ENCODE assay signal across 8 cellular contexts in the genomic region with DNA sequence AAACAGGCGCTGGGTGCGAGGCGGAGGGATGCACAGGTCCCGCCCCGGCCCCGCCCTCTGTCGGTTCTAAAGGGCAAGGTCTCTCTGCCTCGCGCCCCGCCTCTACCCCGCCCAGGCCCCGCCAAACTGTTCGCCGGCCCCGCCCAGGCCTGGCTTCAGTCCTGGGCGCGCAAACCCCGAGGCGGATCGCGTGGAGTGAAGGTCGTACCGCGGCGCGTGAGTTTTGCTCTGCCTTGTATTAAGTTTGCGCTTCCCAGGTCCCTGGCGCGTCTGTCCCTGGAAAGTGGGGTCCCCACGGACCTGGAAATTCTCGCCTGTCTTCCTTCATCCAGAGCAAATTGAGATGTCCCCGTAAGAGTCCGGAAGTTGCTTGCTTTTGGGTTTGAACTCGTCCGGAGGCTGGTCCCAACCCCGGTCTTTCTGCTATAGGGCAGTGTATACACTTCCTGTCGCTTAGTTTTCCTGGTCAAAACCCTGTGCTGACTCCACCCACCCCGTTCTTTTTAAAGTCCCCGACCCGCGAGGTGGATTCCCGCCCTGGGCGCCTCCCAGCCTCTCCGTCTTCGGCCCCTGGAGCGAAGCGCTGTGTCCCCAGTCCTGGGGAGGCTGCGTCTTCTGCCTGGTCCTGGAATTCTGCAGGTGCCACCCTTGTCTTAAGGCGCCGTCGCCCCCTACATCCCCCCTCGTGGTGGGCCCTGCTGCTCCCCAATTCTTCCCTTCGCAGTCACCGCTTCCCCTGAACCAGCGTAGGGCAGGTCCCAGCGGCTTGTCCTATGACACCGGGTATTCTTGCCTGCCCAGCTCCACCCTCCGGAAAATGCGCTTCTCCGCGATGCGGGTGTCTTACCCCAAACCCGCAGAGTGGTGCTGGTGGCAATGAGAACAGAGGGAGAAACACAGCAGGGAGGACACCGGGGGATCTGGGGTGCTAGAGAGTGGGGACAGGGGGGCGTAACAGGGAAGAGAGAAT. TPM values are rescaled to one million over a fixed set of nuclear protein-coding genes. Genes with fewer than 3 reads are reported as not detected.
A peak's percentile ranks its signal among the peaks of the same experiment; 100 is the strongest.
DNase-seq lines count a peak whose midpoint lies in the region; ATAC-seq and TF ChIP-seq lines count a peak whose summit lies in the region.

No MANE protein-coding gene starts in this region.

- peak; percentile 68 for ATAC-seq in HG02938 (IDR thresholded peaks at IDR 0.05; ENCODE audit: unreplicated experiment)
- peak; percentile 98 for ATAC-seq in sciatic nerve
- no peak for ATAC-seq in HG02884 (IDR thresholded peaks at IDR 0.05; ENCODE audit: unreplicated experiment)

- no peak overlapping the region for H3K4me3 Mint-ChIP-seq in Caco-2 (ENCODE audit: unreplicated experiment)

- no TSS peak for BruUV-seq in Caco-2 (replicated peaks; lab: Mats Ljungman, UMichigan)

- POLR2A ChIA-PET in Caco-2 (lab: Charles Lee), result no interaction called here

- no peaks in the 10 kb centered on the region for H3K9me3 ChIP-seq in Caco-2

- no peaks in the 10 kb centered on the region for H3K4me1 ChIP-seq in Caco-2

- H3K27me3 ChIP-seq in Caco-2 (replicated peaks; ENCODE audit: control insufficient read depth, insufficient read depth, low read length), result no peaks in the 10 kb centered on the region

- CTCF ChIA-PET in Caco-2 (lab: Charles Lee), result no interaction called here

- peak; percentile 81 for DNase-seq in GM13976 (ENCODE audit: low spot score)
- DNase-seq in T-helper 2 cell, result peak; percentile 70 to 92 (median 86)
- DNase-seq in astrocyte of the cerebellum (ENCODE audit: low read depth), result peak; percentile 12
- peak in 48 of 51 donors; percentile 3 to 78 (median 42) for DNase-seq in hypothalamus (lab: John Stamatoyannopoulos, UW)
- peak; percentile 90 for DNase-seq in sciatic nerve (ENCODE audit: low spot score)
- no peak for DNase-seq in Caco-2

- no peaks in the 10 kb centered on the region for H3K4me1 Mint-ChIP-seq in Caco-2 (ENCODE audit: low read depth, unreplicated experiment)

- H3K36me3 Mint-ChIP-seq in Caco-2 (ENCODE audit: insufficient read depth, unreplicated experiment), result peaks cover 60% of the 10 kb centered on the region

- TF ChIP-seq CTCF in GM13976 (IDR thresholded peaks at IDR 0.05; ENCODE audit: borderline replicate concordance, control extremely low read depth, extremely low read depth, insufficient read depth, missing control alignments) (no peak), astrocyte of the cerebellum (IDR thresholded peaks at IDR 0.05; ENCODE audit: low read depth, low read length, missing control alignments) (peak; percentile 3), Caco-2 (IDR thresholded peaks at IDR 0.05; ENCODE audit: insufficient read depth in 1 of 2, low read depth in 1 of 2, low read length in 1 of 2, severe bottlenecking in 1 of 2, unreplicated experiment in 1 of 2) (no peak)

- in situ Hi-C loops in GM13976 (cut with MboI; ENCODE audit: low sequenced_read_pairs, unreplicated experiment), result no loop called here
- in situ Hi-C loops in astrocyte of the cerebellum (cut with HindIII; ENCODE audit: low sequenced_read_pairs), result no loop called here

- peaks cover 4% of the 10 kb centered on the region for H3K36me3 ChIP-seq in Caco-2 (ENCODE audit: control insufficient read depth, insufficient read depth, low read length)

- H3K27ac Mint-ChIP-seq in Caco-2 (ENCODE audit: unreplicated experiment), result no peak overlapping the region

- H3K9me3 Mint-ChIP-seq in Caco-2 (ENCODE audit: unreplicated experiment), result peaks cover 14% of the 10 kb centered on the region

- H3K27me3 Mint-ChIP-seq in Caco-2 (ENCODE audit: insufficient read depth, unreplicated experiment), result no peaks in the 10 kb centered on the region

- intact Hi-C loops in sciatic nerve (cut with DNase I) (no loop called here), Caco-2 (cut with micrococcal nuclease; ENCODE audit: unreplicated experiment) (no loop called here)

- H3K4me3 ChIP-seq in astrocyte of the cerebellum (ENCODE audit: low read depth, low read length) (peak overlapping the region; percentile 58), Caco-2 (ENCODE audit: low read depth, low read length) (no peak overlapping the region)

RNA-seq across cellular contexts. Expression of a gene that starts 8.6 kb away (rescaled TPM):
- total RNA-seq in sciatic nerve, result 38.1 TPM
- total RNA-seq in Caco-2 (2022), result 19.3 and 19.8 TPM in 2 replicates

RNA-seq across cellular contexts. Expression of a gene that starts 34.0 kb away (rescaled TPM):
- total RNA-seq in sciatic nerve (22.4 TPM), Caco-2 (2022) (17.5 and 19.6 TPM in 2 replicates)

Comparison
In these comparisons a context has a peak if more than half of its experiments do, and no peak if none do; other contexts are left out.
1. DNase-seq: peak in GM13976 (single experiment), T-helper 2 cell (5 of 5), astrocyte of the cerebellum (single experiment), hypothalamus (48 of 51) and sciatic nerve (single experiment); none in Caco-2 (0 of 2).